ENCODE assay signal across 8 cellular contexts in genomic region chr20:26009402-26010223, GRCh38.
DNase-seq lines count a peak whose midpoint lies in the region; ATAC-seq and TF ChIP-seq lines count a peak whose summit lies in the region.
"Not testable (repeated sequence)": the region's sequence is repeated elsewhere in the genome, so short reads cannot be mapped to it uniquely, and the experiment has no call there.

No MANE protein-coding gene starts in this region.

- H3K36me3 ChIP-seq in HEK293 (ENCODE audit: control insufficient read depth in 2 of 2, insufficient read depth in 1 of 2, low read length in 2 of 2); PC-3 (ENCODE audit: low read depth, low read length): not testable (repeated sequence)

- BruUV-seq in PC-3 (replicated peaks; lab: Mats Ljungman, UMichigan) = TSS peak; percentile 92

- intact Hi-C loops in PC-3 (cut with micrococcal nuclease) = not testable (repeated sequence)

- H2AFZ ChIP-seq in PC-3 (ENCODE audit: low read length) = peak overlapping the region; percentile 98

- H3K79me2 ChIP-seq in PC-3 (ENCODE audit: low read length) = not testable (repeated sequence)

- peak overlapping the region; percentile 93 for H3K4me2 ChIP-seq in PC-3 (ENCODE audit: low read length)

- ATAC-seq in PC-3 = not testable (repeated sequence)

- H3K9me2 ChIP-seq in PC-3 (replicated peaks; ENCODE audit: low read length) = not testable (repeated sequence)

- not testable (repeated sequence) for TF ChIP-seq CTCF in HEK293 (tag by site-specific recombination; IDR thresholded peaks at IDR 0.05); PC-3 (conservative IDR thresholded peaks at IDR 0.05; ENCODE audit: low read depth, low read length)

- peak; percentile 54 for DNase-seq in COLO829 (ENCODE audit: low spot score)
- DNase-seq in PC-3 = peak; percentile 93
- peak; percentile 53 for DNase-seq in activated CD8-positive, alpha-beta memory T cell treated with anti-CD3 and anti-CD28 coated beads, Interleukin-2, amount 50 U/mL, for 4 hours
- DNase-seq in hypothalamus (lab: John Stamatoyannopoulos, UW) = peak in 49 of 51 donors; percentile 3 to 89 (median 70)
- DNase-seq in occipital lobe (lab: John Stamatoyannopoulos, UW) = peak; percentile 68
- DNase-seq in stimulated activated CD8-positive, alpha-beta memory T cell treated with anti-CD3 and anti-CD28 coated beads, Interleukin-7, amount 100 ng/mL, for 4 hours (ENCODE audit: low read depth in 2 of 2) = peak; percentile 41 to 44

- CTCF ChIA-PET in HEK293 (lab: Yijun Ruan, JAX); PC-3 (lab: Charles Lee): not testable (repeated sequence)

- peak overlapping the region; percentile 86 for H3K9ac ChIP-seq in PC-3 (ENCODE audit: low read length)

- POLR2A ChIA-PET in HEK293 (lab: Yijun Ruan, JAX); PC-3 (lab: Charles Lee; ENCODE audit: unreplicated experiment): not testable (repeated sequence)

- H3K4me1 ChIP-seq in HEK293 (ENCODE audit: control insufficient read depth, insufficient read depth, low read length); PC-3 (ENCODE audit: insufficient read depth, low read length): not testable (repeated sequence)

- not testable (repeated sequence) for H4K20me1 ChIP-seq in PC-3 (ENCODE audit: low read length)

- peak overlapping the region; percentile 78 for H3K27ac ChIP-seq in HEK293 (ENCODE audit: extremely low read depth, low read depth, low read length)
- peak overlapping the region; percentile 49; the same call in 1 of the 2 replicates for H3K27ac ChIP-seq in PC-3 (ENCODE audit: low read length)
- peak overlapping the region; percentile 65 for H3K27ac ChIP-seq in cingulate gyrus (ENCODE audit: low read depth, low read length)

- not testable (repeated sequence) for H3K27me3 ChIP-seq in PC-3 (ENCODE audit: low read length)

- H3F3A ChIP-seq in PC-3 (ENCODE audit: low read length, unreplicated experiment) = not testable (repeated sequence)

- not testable (repeated sequence) for H3K9me3 ChIP-seq in HEK293 (ENCODE audit: control insufficient read depth, insufficient read depth, low read depth, low read length); PC-3 (ENCODE audit: low read length)

- H3K4me3 ChIP-seq in HEK293 (ENCODE audit: low read depth, low read length) (peak overlapping the region; percentile 47), PC-3 (ENCODE audit: low read length) (peak overlapping the region; percentile 90)

TF ChIP-seq in HEK293, 187 proteins besides CTCF, POLR2A, EP300 and RAD21 (continues in another document):
- TF ChIP-seq ZNF239 (tag by site-specific recombination; IDR thresholded peaks at IDR 0.05) (peak; percentile 57; the same call in 1 of the 2 replicates), KLF9 (tag by site-specific recombination; IDR thresholded peaks at IDR 0.05; ENCODE audit: low read depth) (peak; percentile 52), BCL11A (tag by site-specific recombination; IDR thresholded peaks at IDR 0.05; ENCODE audit: low read depth) (0 out of 2 replicates have a peak, but pooled peaks have one; percentile 58), ZSCAN23 (tag by site-specific recombination; IDR thresholded peaks at IDR 0.05) (0 out of 2 replicates have a peak, but pooled peaks have one; percentile 26), OVOL3 (tag by site-specific recombination; IDR thresholded peaks at IDR 0.05) (peak; percentile 67; the same call in 1 of the 2 replicates), WT1 (tag by site-specific recombination; IDR thresholded peaks at IDR 0.05) (peak; percentile 26; the same call in 1 of the 2 replicates), ZSCAN16 (tag by site-specific recombination; IDR thresholded peaks at IDR 0.05) (peak; percentile 80), SP2 (tag by site-specific recombination; IDR thresholded peaks at IDR 0.05) (peak; percentile 40; the same call in 1 of the 2 replicates), ZBTB17 (tag by site-specific recombination; IDR thresholded peaks at IDR 0.05) (peak; percentile 94), ZBTB20 (tag by site-specific recombination; IDR thresholded peaks at IDR 0.05) (peak; percentile 96), ZBTB26 (tag by site-specific recombination; optimal IDR thresholded peaks at IDR 0.05) (peak; percentile 73), ZSCAN4 (tag by site-specific recombination; IDR thresholded peaks at IDR 0.05) (peak; percentile 95), ZXDB (tag by site-specific recombination; IDR thresholded peaks at IDR 0.05) (peak; percentile 59; the same call in 1 of the 2 replicates), ZFHX2 (tag by site-specific recombination; conservative IDR thresholded peaks at IDR 0.05) (peak; percentile 19; the same call in 1 of the 2 replicates), ZNF600 (tag by site-specific recombination; IDR thresholded peaks at IDR 0.05) (peak; percentile 98), SP7 (tag by site-specific recombination; IDR thresholded peaks at IDR 0.05) (peak; percentile 49), ZNF548 (tag by site-specific recombination; IDR thresholded peaks at IDR 0.05) (0 out of 2 replicates have a peak, but pooled peaks have one; percentile 32), ZNF501 (tag by site-specific recombination; IDR thresholded peaks at IDR 0.05) (peak; percentile 87), ZNF146 (tag by site-specific recombination; IDR thresholded peaks at IDR 0.05) (peak; percentile 11; the same call in 1 of the 2 replicates), HIC1 (tag by site-specific recombination; IDR thresholded peaks at IDR 0.05) (peak; percentile 91), ZFP69B (tag by site-specific recombination; IDR thresholded peaks at IDR 0.05) (peak; percentile 19; the same call in 1 of the 2 replicates), ZSCAN5A (tag by site-specific recombination; IDR thresholded peaks at IDR 0.05) (peak; percentile 41; the same call in 1 of the 2 replicates), KLF1 (tag by site-specific recombination; IDR thresholded peaks at IDR 0.05) (peak; percentile 28; the same call in 1 of the 2 replicates), ZNF2 (tag by site-specific recombination; IDR thresholded peaks at IDR 0.05) (peak; percentile 72)

Comparison
In these comparisons a context has a peak if more than half of its experiments do, and no peak if none do; other contexts are left out.
1. DNase-seq: peak in every context shown above with its lines; median percentile 93 in PC-3; 70 in hypothalamus; 68 in occipital lobe; 54 in COLO829; 53 in activated CD8-positive, alpha-beta memory T cell treated with anti-CD3 and anti-CD28 coated beads, Interleukin-2, amount 50 U/mL, for 4 hours; 42 in stimulated activated CD8-positive, alpha-beta memory T cell treated with anti-CD3 and anti-CD28 coated beads, Interleukin-7, amount 100 ng/mL, for 4 hours.